8 cellular contexts compared by ENCODE assay signal in genomic region chr22:37849089-37849751, GRCh38. TPM values are rescaled to one million over a fixed set of nuclear protein-coding genes. Genes with fewer than 3 reads are reported as not detected.
DNase-seq lines count a peak whose midpoint lies in the region; ATAC-seq and TF ChIP-seq lines count a peak whose summit lies in the region.

Gene EIF3L (plus strand): TSS chr22:37849419. CDS start chr22:37849450, 31 bp downstream.

- DNase-seq in NCI-H187 (lab: John Stamatoyannopoulos, UW) (peak; percentile 11 to 59), NCI-H187 treated with DMSO at 0.1 percent for 48 hours (lab: John Stamatoyannopoulos, UW) (no peak), NCI-H2196 treated with DMSO at 0.1 percent for 48 hours (lab: John Stamatoyannopoulos, UW; ENCODE audit: unreplicated experiment) (peak; percentile 34), mammary epithelial cell (peak; percentile 87)

- no peaks in the 10 kb centered on the region for H3K27me3 ChIP-seq in mammary epithelial cell (ENCODE audit: insufficient read depth, low read length)
- H3K27me3 ChIP-seq in iPS-20b (ENCODE audit: insufficient read depth, low read length) = no peaks in the 10 kb centered on the region

- H3K27ac ChIP-seq in mammary epithelial cell (ENCODE audit: insufficient read depth, low read depth, low read length) (peak within 1 kb of the TSS; percentile 84), iPS-20b (ENCODE audit: low read length) (peak within 1 kb of the TSS; percentile 57), skin epidermis (peak within 1 kb of the TSS; percentile 40 to 94 (median 89))

- no peak for TF ChIP-seq CTCF in WI38 (IDR thresholded peaks at IDR 0.05; ENCODE audit: low read depth, low read length)
- no peak for TF ChIP-seq CTCF in mammary epithelial cell (conservative IDR thresholded peaks at IDR 0.05 in 1 of 2, IDR thresholded peaks at IDR 0.05 in 1 of 2; ENCODE audit: extremely low read depth in 1 of 2, insufficient read depth in 1 of 2, low read depth in 1 of 2, low read length in 2 of 2)

- H3K4me1 ChIP-seq in mammary epithelial cell (ENCODE audit: insufficient read depth, low read length) (peaks cover 10% of the 10 kb centered on the region), iPS-20b (ENCODE audit: insufficient read depth, low read length) (no peaks in the 10 kb centered on the region)

- H3K4me3 ChIP-seq in WI38 (ENCODE audit: low read depth, low read length) (peak within 1 kb of the TSS; percentile 80), mammary epithelial cell (replicated peaks in 1 of 3; ENCODE audit: insufficient read depth in 1 of 3, low read depth in 2 of 3, low read length in 3 of 3) (peak within 1 kb of the TSS; percentile 70 to 92 (median 86)), iPS-20b (ENCODE audit: low read length) (peak within 1 kb of the TSS; percentile 99), skin epidermis (peak within 1 kb of the TSS; percentile 60 to 95 (median 74))

- 3% methylated on average over 40 of the region's 49 CpGs for WGBS in mammary epithelial cell (ENCODE audit: low coverage, missing lambda C conversion rate)

- BruUV-seq in mammary epithelial cell (replicated peaks; lab: Mats Ljungman, UMichigan) = no TSS peak

- H3K79me2 ChIP-seq in mammary epithelial cell (ENCODE audit: insufficient read depth, low read length) = peaks cover 64% of the 10 kb centered on the region

- dilution Hi-C loops in mammary epithelial cell (cut with HindIII; ENCODE audit: low sequenced_read_pairs) = loop anchor here (5.0 kb wide), 1 partner anchor 83 kb away; no protein-coding TSS in a partner anchor

- H3K36me3 ChIP-seq in mammary epithelial cell (ENCODE audit: insufficient read depth, low read length) (peaks cover 22% of the 10 kb centered on the region), iPS-20b (ENCODE audit: insufficient read depth, low read depth, low read length) (peaks cover 39% of the 10 kb centered on the region)

- peak; percentile 50 for ATAC-seq in HG03060 (IDR thresholded peaks at IDR 0.05; ENCODE audit: low read depth, unreplicated experiment)

- H3K9me3 ChIP-seq in mammary epithelial cell (replicated peaks; ENCODE audit: insufficient read depth, low read length) = peaks cover 7% of the 10 kb centered on the region
- H3K9me3 ChIP-seq in iPS-20b (ENCODE audit: insufficient read depth, low read depth, low read length) = no peaks in the 10 kb centered on the region

- peak within 1 kb of the TSS; percentile 84 for H2AFZ ChIP-seq in mammary epithelial cell (ENCODE audit: low read depth, low read length)

- H4K20me1 ChIP-seq in mammary epithelial cell (ENCODE audit: insufficient read depth, low read length) = no peaks in the 10 kb centered on the region

- CTCF ChIA-PET in mammary epithelial cell (lab: Charles Lee; ENCODE audit: low non-redundant PET) = no interaction called here

- intact Hi-C loops in mammary epithelial cell (cut with micrococcal nuclease) = no loop called here

- in situ Hi-C loops in mammary epithelial cell (cut with MboI; ENCODE audit: low sequenced_read_pairs in 2 of 2) = no loop called here

- peak within 1 kb of the TSS; percentile 69 for H3K4me2 ChIP-seq in mammary epithelial cell (ENCODE audit: insufficient read depth, low read depth, low read length)

- peak within 1 kb of the TSS; percentile 88 for H3K9ac ChIP-seq in mammary epithelial cell (ENCODE audit: insufficient read depth, low read length)
- H3K9ac ChIP-seq in iPS-20b (ENCODE audit: low read depth, low read length) = peak within 1 kb of the TSS; percentile 97

RNA-seq across cellular contexts. Expression of gene EIF3L, which starts in this region (rescaled TPM):
- 100 to 1,000 TPM; 350 to 368 TPM for total RNA-seq in mammary epithelial cell
- 693 TPM for polyA plus RNA-seq in mammary epithelial cell
- polyA minus RNA-seq in mammary epithelial cell = 476 TPM
